In genomic region chrX:93874554-93874953, GRCh38 we compare ENCODE assay signal across 9 cellular contexts.
DNase-seq lines count a peak whose midpoint lies in the region; ATAC-seq, FAIRE-seq and TF ChIP-seq lines count a peak whose summit lies in the region.
"Had no signal": no experiment of that assay in that cellular context is flagged by ENCODE, and none has a peak within 500 bp of the region (broad histone marks: within the 10 kb centered on the region; RNA-seq: fewer than 3 reads in every experiment).

No MANE protein-coding gene starts in this region.

- 24 to 28% (median 27%) methylated on average over 4 of the region's 4 CpGs for WGBS in small intestine, 3 donors

- no peaks in the 10 kb centered on the region for H3K36me3 ChIP-seq in small intestine (ENCODE audit: control insufficient read depth in 2 of 2, insufficient read depth in 2 of 2, low read length in 2 of 2)

- H3K27me3 ChIP-seq in small intestine (ENCODE audit: control insufficient read depth in 2 of 2, insufficient read depth in 2 of 2, low read length in 2 of 2) = no peaks in the 10 kb centered on the region

- ATAC-seq in GM21529 (IDR thresholded peaks at IDR 0.05; ENCODE audit: unreplicated experiment) (no peak), natural killer cell (no peak)
- ATAC-seq: HCT116 had no signal

- H3K9me3 Mint-ChIP-seq in osteocyte (ENCODE audit: unreplicated experiment) = peaks cover 18% of the 10 kb centered on the region
- H3K9me3 Mint-ChIP-seq in natural killer cell = peaks cover 7% of the 10 kb centered on the region in 2 donors

- DNase-seq in NCI-H146 treated with DMSO at 0.1 percent for 48 hours (lab: John Stamatoyannopoulos, UW; ENCODE audit: unreplicated experiment) (peak; percentile 1), choroid plexus epithelial cell (ENCODE audit: low read depth) (peak; percentile 1), osteocyte (ENCODE audit: extremely low spot score, unreplicated experiment) (no peak), small intestine (no peak), natural killer cell (no peak)

- H3K4me1 Mint-ChIP-seq in osteocyte (ENCODE audit: unreplicated experiment) = no peaks in the 10 kb centered on the region
- no peaks in the 10 kb centered on the region for H3K4me1 Mint-ChIP-seq in natural killer cell

- H3K27me3 Mint-ChIP-seq in osteocyte (ENCODE audit: unreplicated experiment) (no peaks in the 10 kb centered on the region), natural killer cell (ENCODE audit: low read depth in 2 of 2) (no peaks in the 10 kb centered on the region)

- H3K36me3 Mint-ChIP-seq in osteocyte (ENCODE audit: unreplicated experiment) = no peaks in the 10 kb centered on the region
- H3K36me3 Mint-ChIP-seq in natural killer cell = no peaks in the 10 kb centered on the region

- H3K27ac Mint-ChIP-seq in osteocyte (ENCODE audit: unreplicated experiment) = no peak overlapping the region
- H3K27ac Mint-ChIP-seq in natural killer cell = no peak overlapping the region

- H3K9me3 ChIP-seq in small intestine (ENCODE audit: control insufficient read depth, low read depth) = no peaks in the 10 kb centered on the region

- FAIRE-seq in small intestine (lab: Jason Lieb, UNC) = no peak
- FAIRE-seq: TTC549 had no signal

- H3K27ac ChIP-seq in small intestine (ENCODE audit: low read depth in 1 of 2, low read length in 1 of 2) = no peak overlapping the region

- intact Hi-C loops in natural killer cell (cut with micrococcal nuclease) = no loop called here

- TF ChIP-seq CTCF in GM12873 (IDR thresholded peaks at IDR 0.05; ENCODE audit: insufficient read depth, low read depth, low read length, missing control alignments) (peak; percentile 53), choroid plexus epithelial cell (conservative IDR thresholded peaks at IDR 0.05; ENCODE audit: low read depth, low read length) (peak; percentile 22), osteocyte (IDR thresholded peaks at IDR 0.05) (peak; percentile 59), natural killer cell (IDR thresholded peaks at IDR 0.05) (no peak)

- H3K4me3 Mint-ChIP-seq in osteocyte (ENCODE audit: unreplicated experiment) (no peak overlapping the region), natural killer cell (no peak overlapping the region)

- H3K4me1 ChIP-seq in small intestine (ENCODE audit: control insufficient read depth in 2 of 2, insufficient read depth in 1 of 2, low read depth in 1 of 2, low read length in 1 of 2) = no peaks in the 10 kb centered on the region

- H3K4me3 ChIP-seq in choroid plexus epithelial cell (ENCODE audit: low read depth, low read length) = no peak overlapping the region
- no peak overlapping the region for H3K4me3 ChIP-seq in small intestine (ENCODE audit: low read depth in 1 of 2, low read length in 2 of 2)

Comparison
In these comparisons a context has a peak if more than half of its experiments do, and no peak if none do; other contexts are left out.
1. DNase-seq: peak in NCI-H146 treated with DMSO at 0.1 percent for 48 hours (single experiment) and choroid plexus epithelial cell (single experiment); none in osteocyte (single experiment), small intestine (single experiment) and natural killer cell (single experiment).